Comparison of ENCODE assay signal across 1 cellular context in the genomic region with DNA sequence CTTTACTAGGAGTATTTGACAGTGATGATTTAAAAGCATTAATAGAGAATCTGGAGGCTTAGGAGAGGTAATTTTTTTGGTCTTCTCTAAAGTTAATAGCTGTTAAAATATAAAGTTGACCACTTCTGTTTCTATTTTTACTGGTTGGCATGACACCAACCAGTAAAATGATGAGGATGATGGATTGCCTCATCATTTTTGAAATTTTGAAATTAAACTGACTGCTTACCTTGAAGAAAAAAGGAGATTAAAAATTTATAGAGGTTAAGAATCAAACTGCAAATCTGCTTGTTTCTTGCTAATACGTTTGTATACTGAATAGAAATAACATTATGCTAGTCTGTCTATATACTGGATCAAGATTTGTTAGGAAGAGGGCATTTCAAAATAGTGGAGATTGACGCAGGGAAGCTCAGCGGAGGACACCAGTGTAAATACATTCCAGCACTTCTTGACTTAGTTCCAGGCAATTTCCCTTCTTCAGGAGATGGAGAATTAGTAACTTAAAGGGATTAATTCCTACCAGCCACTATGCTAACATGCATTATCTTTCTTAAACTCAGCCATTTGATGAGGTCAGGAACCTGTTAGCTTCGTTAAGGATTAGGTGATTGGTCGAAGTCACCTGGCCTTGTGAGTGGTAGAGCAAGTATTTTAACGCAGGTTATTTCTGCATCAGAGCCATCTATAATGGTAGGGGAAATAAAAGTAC.
TF ChIP-seq lines count a peak whose summit lies in the region.

No MANE protein-coding gene starts in this region.

TF ChIP-seq in GM12891, 5 proteins besides CTCF, POLR2A, EP300 and RAD21:
- TF ChIP-seq POU2F2 (IDR thresholded peaks at IDR 0.05; ENCODE audit: low read depth, low read length) = no peak
- no peak for TF ChIP-seq TAF1 (IDR thresholded peaks at IDR 0.05; ENCODE audit: low read depth, low read length)
- no peak for TF ChIP-seq PAX5 (IDR thresholded peaks at IDR 0.05; ENCODE audit: insufficient read depth, low read length, severe bottlenecking)
- TF ChIP-seq SPI1 (IDR thresholded peaks at IDR 0.05; ENCODE audit: low read depth, low read length) = no peak
- no peak for TF ChIP-seq POLR2AphosphoS5 (IDR thresholded peaks at IDR 0.05; ENCODE audit: low read depth, low read length)
